6 cellular contexts compared by ENCODE assay signal in genomic region chr2:130954873-130955272, GRCh38.
"Had no signal": no experiment of that assay in that cellular context is flagged by ENCODE, and none has a peak within 500 bp of the region (broad histone marks: within the 10 kb centered on the region; RNA-seq: fewer than 3 reads in every experiment).

No MANE protein-coding gene starts in this region.

- H3K4me2 ChIP-seq: KMS-11 had no signal

- H3K9ac ChIP-seq: KMS-11 had no signal

- H3K27ac ChIP-seq: HL-60, KMS-11 had no signal

- FAIRE-seq: HTR-8/SVneo had no signal

- DNase-seq: IMR-90, KBM-7, KG1 had no signal
